9 cellular contexts compared by ENCODE assay signal in genomic region chr4:137226900-137227299, GRCh38.
DNase-seq lines count a peak whose midpoint lies in the region; ATAC-seq and TF ChIP-seq lines count a peak whose summit lies in the region.
"Had no signal": no experiment of that assay in that cellular context is flagged by ENCODE, and none has a peak within 500 bp of the region (broad histone marks: within the 10 kb centered on the region; RNA-seq: fewer than 3 reads in every experiment).

No MANE protein-coding gene starts in this region.

- TF ChIP-seq EP300 in Ishikawa (IDR thresholded peaks at IDR 0.05; ENCODE audit: borderline replicate concordance), result no peak

- peak; percentile 48 for TF ChIP-seq CTCF in mesothelial cell of epicardium (IDR thresholded peaks at IDR 0.05; ENCODE audit: unreplicated experiment)

- peaks cover 4% of the 10 kb centered on the region for H3K36me3 Mint-ChIP-seq in mesothelial cell of epicardium

- peak; percentile 54 for TF ChIP-seq RAD21 in Ishikawa (IDR thresholded peaks at IDR 0.05; ENCODE audit: low read depth)

- no peak for ATAC-seq in GM19452 (IDR thresholded peaks at IDR 0.05; ENCODE audit: unreplicated experiment)

- H3K4me3 Mint-ChIP-seq in mesothelial cell of epicardium, result no peak overlapping the region

- H3K27ac Mint-ChIP-seq in mesothelial cell of epicardium, result no peak overlapping the region

- peak; percentile 40 for DNase-seq in ELR (ENCODE audit: low read depth)
- DNase-seq in amniotic epithelial cell (ENCODE audit: low read depth), result peak; percentile 22
- DNase-seq in mesothelial cell of epicardium (ENCODE audit: low spot score in 2 of 2, unreplicated experiment in 2 of 2), result no peak
- no peak for DNase-seq in DMS153 treated with DMSO at 0.1 percent for 48 hours (lab: John Stamatoyannopoulos, UW; ENCODE audit: unreplicated experiment)
- DNase-seq in superior temporal gyrus (ENCODE audit: extremely low spot score), result no peak
- DNase-seq: stimulated activated CD4-positive, alpha-beta T cell treated with anti-CD3 and anti-CD28 coated beads, Interleukin-2, amount 100 ng/mL, for 48 hours; upper lobe of left lung had no signal

- H3K9me3 Mint-ChIP-seq in mesothelial cell of epicardium, result peaks cover 17% of the 10 kb centered on the region

- H3K4me1 Mint-ChIP-seq in mesothelial cell of epicardium, result no peaks in the 10 kb centered on the region

- no peaks in the 10 kb centered on the region for H3K27me3 Mint-ChIP-seq in mesothelial cell of epicardium (ENCODE audit: low read depth)

TF ChIP-seq in Ishikawa, 13 proteins besides CTCF, POLR2A, EP300 and RAD21:
- TF ChIP-seq FOXM1 (IDR thresholded peaks at IDR 0.05; ENCODE audit: borderline replicate concordance, low read depth) (no peak), TEAD4 (IDR thresholded peaks at IDR 0.05) (0 out of 2 replicates have a peak, but pooled peaks have one; percentile 23)

Comparison
In these comparisons a context has a peak if more than half of its experiments do, and no peak if none do; other contexts are left out.
1. DNase-seq: peak in ELR (single experiment) and amniotic epithelial cell (single experiment); none in mesothelial cell of epicardium (0 of 2), DMS153 treated with DMSO at 0.1 percent for 48 hours (single experiment) and superior temporal gyrus (single experiment).